In the genomic region with DNA sequence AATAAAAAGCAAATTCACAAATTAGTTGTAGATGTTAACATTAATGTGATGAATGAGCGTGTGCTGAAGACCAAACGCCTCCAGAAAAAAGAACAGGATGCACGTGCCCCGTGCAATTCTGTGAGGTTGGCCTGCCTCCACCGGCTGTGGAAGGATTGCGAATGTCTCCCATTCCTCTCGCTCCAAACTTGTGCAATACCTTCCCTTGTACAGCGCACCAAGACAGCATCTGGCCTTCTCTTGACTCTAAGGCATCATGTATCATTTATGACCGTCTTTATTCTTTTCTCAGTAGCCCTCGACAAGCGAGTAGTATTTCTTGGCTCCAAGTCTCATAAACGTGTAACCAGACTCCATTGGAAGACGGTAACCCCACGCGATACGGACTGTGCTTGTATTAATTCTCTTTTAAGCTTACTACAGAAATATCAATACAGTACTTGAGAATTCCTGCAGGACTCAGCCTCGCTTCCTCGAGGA, we compare ENCODE assay signal across 8 cellular contexts. TPM values are rescaled to one million over a fixed set of nuclear protein-coding genes. Genes with fewer than 3 reads are reported as not detected.
DNase-seq lines count a peak whose midpoint lies in the region; ATAC-seq and TF ChIP-seq lines count a peak whose summit lies in the region.

No MANE protein-coding gene starts in this region.

- H3K9ac ChIP-seq in PC-3 (ENCODE audit: low read length) (peak overlapping the region; percentile 42; the same call in 1 of the 2 replicates), colonic mucosa (ENCODE audit: low read depth in 2 of 2, low read length in 2 of 2) (peak overlapping the region; percentile 28 to 98), mesendoderm (ENCODE audit: low read length) (peak overlapping the region; percentile 75)

- peak overlapping the region; percentile 100 for H3K27ac Mint-ChIP-seq in type B pancreatic cell

- ATAC-seq in PC-3 (no peak), HG03097 (IDR thresholded peaks at IDR 0.05; ENCODE audit: low FRiP score, unreplicated experiment) (no peak), GM21528 (IDR thresholded peaks at IDR 0.05; ENCODE audit: low FRiP score, unreplicated experiment) (no peak)

- no peak overlapping the region for H2BK120ac ChIP-seq in mesendoderm (ENCODE audit: low read depth, low read length)

- peak overlapping the region; percentile 89 for H3K56ac ChIP-seq in mesendoderm (ENCODE audit: low read length)

- no peak overlapping the region for H2BK5ac ChIP-seq in mesendoderm (ENCODE audit: low read length)

- H3K9me3 Mint-ChIP-seq in type B pancreatic cell, result peaks cover 5% of the 10 kb centered on the region

- peak overlapping the region; percentile 95 for H2AFZ ChIP-seq in PC-3 (ENCODE audit: low read length)

- H3K9me2 ChIP-seq in PC-3 (replicated peaks; ENCODE audit: low read length), result no peaks in the 10 kb centered on the region

- H3K27me3 Mint-ChIP-seq in type B pancreatic cell, result no peaks in the 10 kb centered on the region

- TSS peak; percentile 87 for BruUV-seq in PC-3 (replicated peaks; lab: Mats Ljungman, UMichigan)

- H4K20me1 ChIP-seq in PC-3 (ENCODE audit: low read length), result no peaks in the 10 kb centered on the region

- no CpG with 5 or more reads among the region's 18 CpGs for WGBS in mesendoderm (ENCODE audit: extremely low coverage, insufficient coverage, low lambda C conversion rate)

- CTCF ChIA-PET in PC-3 (lab: Charles Lee), result interaction anchor here (0.6 to 1.0 kb wide), 5 partner anchors 25 to 346 kb away, joined by 3 to 11 read pairs (median 4); no protein-coding TSS in a partner anchor

- H3K36me3 Mint-ChIP-seq in type B pancreatic cell, result peaks cover 5% of the 10 kb centered on the region

- DNase-seq in stimulated activated naive CD4-positive, alpha-beta T cell treated with Interleukin-2 at 50 U/mL for 16 hours (lab: John Stamatoyannopoulos, UW), result peak; percentile 19
- no peak for DNase-seq in stimulated activated naive CD4-positive, alpha-beta T cell (lab: John Stamatoyannopoulos, UW)
- DNase-seq in PC-3, result peak; percentile 30
- peak; percentile 65 for DNase-seq in colonic mucosa
- DNase-seq in mesendoderm, result no peak
- DNase-seq in type B pancreatic cell (ENCODE audit: extremely low spot score, unreplicated experiment), result no peak

- H3K36me3 ChIP-seq in PC-3 (ENCODE audit: low read depth, low read length) (no peaks in the 10 kb centered on the region; the same call in 1 of the 2 replicates), colonic mucosa (no peaks in the 10 kb centered on the region), mesendoderm (ENCODE audit: control insufficient read depth, insufficient read depth, low read length) (no peaks in the 10 kb centered on the region)

- H3K79me1 ChIP-seq in mesendoderm (ENCODE audit: low read length), result peaks cover 9% of the 10 kb centered on the region

- no peak overlapping the region for H2BK15ac ChIP-seq in mesendoderm (replicated peaks; ENCODE audit: low read depth)

- H3K4me2 ChIP-seq in PC-3 (ENCODE audit: low read length) (peak overlapping the region; percentile 89), mesendoderm (ENCODE audit: low read length) (peak overlapping the region; percentile 58)

- H3F3A ChIP-seq in PC-3 (ENCODE audit: low read length, unreplicated experiment), result peaks cover 3% of the 10 kb centered on the region

- peak overlapping the region; percentile 18 for H3K18ac ChIP-seq in mesendoderm (ENCODE audit: low read length)

- H3K27me3 ChIP-seq in PC-3 (ENCODE audit: low read length) (no peaks in the 10 kb centered on the region), colonic mucosa (no peaks in the 10 kb centered on the region), mesendoderm (ENCODE audit: insufficient read depth, low read length, poor library complexity) (no peaks in the 10 kb centered on the region)

- no peak overlapping the region for H3K4ac ChIP-seq in mesendoderm (ENCODE audit: low read depth, low read length)

- H3K23ac ChIP-seq in mesendoderm (ENCODE audit: low read length), result no peak overlapping the region

- H3K9me3 ChIP-seq in PC-3 (ENCODE audit: low read length), result no peaks in the 10 kb centered on the region
- no peaks in the 10 kb centered on the region for H3K9me3 ChIP-seq in colonic mucosa

- peak overlapping the region; percentile 77 for H4K5ac ChIP-seq in mesendoderm (ENCODE audit: low read length)

- peaks cover 19% of the 10 kb centered on the region for H3K4me1 Mint-ChIP-seq in type B pancreatic cell (ENCODE audit: unreplicated experiment)

- H3K4me3 ChIP-seq in PC-3 (ENCODE audit: low read length) (peak overlapping the region; percentile 69), colonic mucosa (peak overlapping the region; percentile 78), mesendoderm (ENCODE audit: low read length) (peak overlapping the region; percentile 29)

- intact Hi-C loops in PC-3 (cut with micrococcal nuclease) (no loop called here), colonic mucosa (cut with DNase I) (no loop called here)

- TF ChIP-seq CTCF in PC-3 (conservative IDR thresholded peaks at IDR 0.05; ENCODE audit: low read depth, low read length) (no peak), colonic mucosa (IDR thresholded peaks at IDR 0.05) (no peak), type B pancreatic cell (conservative IDR thresholded peaks at IDR 0.05) (no peak)

- peaks cover 16% of the 10 kb centered on the region for H3K4me1 ChIP-seq in PC-3 (ENCODE audit: insufficient read depth, low read length)
- H3K4me1 ChIP-seq in colonic mucosa, result peaks cover 7% of the 10 kb centered on the region
- peaks cover 4% of the 10 kb centered on the region for H3K4me1 ChIP-seq in mesendoderm (ENCODE audit: control insufficient read depth, low read depth, low read length)

- POLR2A ChIA-PET in PC-3 (lab: Charles Lee; ENCODE audit: unreplicated experiment), result interaction anchor here (0.5 kb wide), 1 partner anchor 54 kb away, joined by 4 read pairs; a partner anchor contains a TSS

- H2AK5ac ChIP-seq in mesendoderm (ENCODE audit: low read length), result no peak overlapping the region

- peak overlapping the region; percentile 51 for H3K27ac ChIP-seq in PC-3 (ENCODE audit: low read length)
- peak overlapping the region; percentile 90 for H3K27ac ChIP-seq in colonic mucosa
- no peak overlapping the region for H3K27ac ChIP-seq in mesendoderm (ENCODE audit: low read depth, low read length)

- H4K8ac ChIP-seq in mesendoderm (ENCODE audit: low read depth, low read length), result no peak overlapping the region

- H3K79me2 ChIP-seq in PC-3 (ENCODE audit: low read length), result peaks cover 14% of the 10 kb centered on the region
- no peaks in the 10 kb centered on the region for H3K79me2 ChIP-seq in mesendoderm (ENCODE audit: control insufficient read depth, insufficient read depth, low read length)

- peak overlapping the region; percentile 98 for H3K4me3 Mint-ChIP-seq in type B pancreatic cell

RNA-seq across cellular contexts. Expression of a gene that starts 1.5 kb away (rescaled TPM):
- total RNA-seq in PC-3 (2014; rRNA removed), result 11.2 and 25.2 TPM in 2 replicates
- total RNA-seq in colonic mucosa, result 10 to 100 TPM; 34.3 to 41.1 TPM
- 7.1 TPM for polyA plus RNA-seq in mesendoderm (2013, experiment 1 of 2)
- 7.8 TPM for polyA plus RNA-seq in mesendoderm (2013, experiment 2 of 2)
- 30.6 and 42.4 TPM in 2 replicates for total RNA-seq in type B pancreatic cell (ENCODE audit: low replicate concordance)

RNA-seq across cellular contexts. Expression of a gene that starts 14.7 kb away (rescaled TPM):
- total RNA-seq in PC-3 (2014; rRNA removed) (0.15 TPM in 1 of 2 replicates, not detected in the other), colonic mucosa (1 to 10 TPM in 1 of 2 donors, under 1 TPM in 1; 0.69 to 2.7 TPM), type B pancreatic cell (ENCODE audit: low replicate concordance) (1.5 and 2.8 TPM in 2 replicates)
- polyA plus RNA-seq in mesendoderm (2013, experiment 1 of 2), result 1.2 TPM
- 1.6 TPM for polyA plus RNA-seq in mesendoderm (2013, experiment 2 of 2)

RNA-seq across cellular contexts. Expression of a gene that starts 47.2 kb away (rescaled TPM):
- total RNA-seq in PC-3 (2014; rRNA removed), result not detected in 2 replicates
- total RNA-seq in colonic mucosa, result 1 to 10 TPM in 1 of 2 donors, under 1 TPM in 1; 0.67 to 1.0 TPM
- polyA plus RNA-seq in mesendoderm (2013, experiment 1 of 2), result 0.87 TPM
- 0.91 TPM for polyA plus RNA-seq in mesendoderm (2013, experiment 2 of 2)
- not detected in 2 replicates for total RNA-seq in type B pancreatic cell (ENCODE audit: low replicate concordance)

RNA-seq across cellular contexts. Expression of a gene that starts 54.3 kb away (rescaled TPM):
- total RNA-seq in PC-3 (2014; rRNA removed) (23,421 and 36,790 TPM in 2 replicates), colonic mucosa (over 10,000 TPM; 17,917 to 26,785 TPM), type B pancreatic cell (ENCODE audit: low replicate concordance) (16,039 and 18,328 TPM in 2 replicates)
- not detected for polyA plus RNA-seq in mesendoderm (2013, experiment 1 of 2)
- polyA plus RNA-seq in mesendoderm (2013, experiment 2 of 2), result not detected

RNA-seq across cellular contexts. Expression of a gene that starts 54.5 kb away (rescaled TPM):
- total RNA-seq in PC-3 (2014; rRNA removed) (34.9 and 37.0 TPM in 2 replicates), colonic mucosa (10 to 100 TPM; 19.4 to 38.3 TPM), type B pancreatic cell (ENCODE audit: low replicate concordance) (15.6 and 17.2 TPM in 2 replicates)
- 7.8 TPM for polyA plus RNA-seq in mesendoderm (2013, experiment 1 of 2)
- polyA plus RNA-seq in mesendoderm (2013, experiment 2 of 2), result 6.8 TPM

Comparison
In these comparisons a context has a peak if more than half of its experiments do, and no peak if none do; other contexts are left out.
1. DNase-seq: peak in stimulated activated naive CD4-positive, alpha-beta T cell treated with Interleukin-2 at 50 U/mL for 16 hours (single experiment), PC-3 (single experiment) and colonic mucosa (single experiment); none in stimulated activated naive CD4-positive, alpha-beta T cell (0 of 6), mesendoderm (single experiment) and type B pancreatic cell (single experiment).
2. Peak in every context shown above with its lines, with median percentiles within 50 percentile points of each other: H3K4me3 ChIP-seq and H3K9ac ChIP-seq.